ENCODE assay signal across 10 cellular contexts in the genomic region with DNA sequence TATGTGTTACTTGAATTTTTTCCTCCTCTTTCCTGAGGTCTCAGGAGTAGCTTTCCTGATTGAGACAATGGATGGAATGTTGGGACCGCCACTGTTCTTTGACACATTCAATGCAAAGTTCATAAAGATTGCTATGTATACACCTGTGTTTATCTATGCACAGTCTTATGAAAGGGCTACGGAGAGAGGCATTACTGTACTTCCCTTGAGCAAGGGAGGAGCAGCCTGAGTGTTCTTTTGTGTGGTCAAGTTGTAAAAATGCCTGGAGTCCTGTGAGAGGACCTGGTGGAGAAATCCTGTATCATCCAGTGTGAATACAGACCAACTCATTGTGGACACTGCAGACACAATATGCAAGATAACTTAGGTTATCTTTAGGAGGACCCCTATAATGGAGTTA. TPM values are rescaled to one million over a fixed set of nuclear protein-coding genes. Genes with fewer than 3 reads are reported as not detected.
DNase-seq lines count a peak whose midpoint lies in the region; ATAC-seq and TF ChIP-seq lines count a peak whose summit lies in the region.
"Had no signal": no experiment of that assay in that cellular context is flagged by ENCODE, and none has a peak within 500 bp of the region (broad histone marks: within the 10 kb centered on the region; RNA-seq: fewer than 3 reads in every experiment).

No MANE protein-coding gene starts in this region.

- H3K36me3 Mint-ChIP-seq in activated naive CD4-positive, alpha-beta T cell treated with anti-CD3 and anti-CD28 coated beads, Interleukin-2, amount 50 U/mL, for 24 hours: no peaks in the 10 kb centered on the region
- no peaks in the 10 kb centered on the region for H3K36me3 Mint-ChIP-seq in activated naive CD4-positive, alpha-beta T cell treated with anti-CD3 and anti-CD28 coated beads for 36 hours (ENCODE audit: low read depth)
- H3K36me3 Mint-ChIP-seq in type B pancreatic cell: peaks cover 3% of the 10 kb centered on the region

- H3K27ac Mint-ChIP-seq in activated naive CD4-positive, alpha-beta T cell treated with anti-CD3 and anti-CD28 coated beads, Interleukin-2, amount 50 U/mL, for 24 hours: no peak overlapping the region
- H3K27ac Mint-ChIP-seq in activated naive CD4-positive, alpha-beta T cell treated with anti-CD3 and anti-CD28 coated beads for 36 hours: no peak overlapping the region
- peak overlapping the region; percentile 29 for H3K27ac Mint-ChIP-seq in type B pancreatic cell
- H3K27ac Mint-ChIP-seq: stimulated activated naive CD8-positive, alpha-beta T cell treated with anti-CD3 and anti-CD28 coated beads, Interleukin-15, Interleukin-2, amounts not matched to agents 100 ng/mL and 50 ng/mL, for 24 hours had no signal

- no peaks in the 10 kb centered on the region for H3K9me3 Mint-ChIP-seq in activated naive CD4-positive, alpha-beta T cell treated with anti-CD3 and anti-CD28 coated beads, Interleukin-2, amount 50 U/mL, for 24 hours
- no peaks in the 10 kb centered on the region for H3K9me3 Mint-ChIP-seq in activated naive CD4-positive, alpha-beta T cell treated with anti-CD3 and anti-CD28 coated beads for 36 hours
- H3K9me3 Mint-ChIP-seq in type B pancreatic cell: no peaks in the 10 kb centered on the region
- H3K9me3 Mint-ChIP-seq: stimulated activated naive CD8-positive, alpha-beta T cell treated with anti-CD3 and anti-CD28 coated beads, Interleukin-15, Interleukin-2, amounts not matched to agents 100 ng/mL and 50 ng/mL, for 24 hours had no signal

- DNase-seq in activated naive CD4-positive, alpha-beta T cell treated with anti-CD3 and anti-CD28 coated beads for 36 hours: no peak
- DNase-seq in amniotic epithelial cell (ENCODE audit: low read depth) (peak; percentile 63), kidney glomerular epithelial cell (lab: John Stamatoyannopoulos, UW) (peak; percentile 53), type B pancreatic cell (ENCODE audit: extremely low spot score, unreplicated experiment) (no peak), cortex of kidney (lab: John Stamatoyannopoulos, UW) (no peak)

- intact Hi-C loops in activated naive CD4-positive, alpha-beta T cell treated with anti-CD3 and anti-CD28 coated beads for 36 hours (cut with micrococcal nuclease): loop anchor here (2.0 to 10.0 kb wide), 2 partner anchors 177 to 249 kb away; a partner anchor contains a TSS

- no peak for ATAC-seq in HG03039 (IDR thresholded peaks at IDR 0.05; ENCODE audit: unreplicated experiment)
- no peak for ATAC-seq in HG02571 (IDR thresholded peaks at IDR 0.05; ENCODE audit: unreplicated experiment)
- ATAC-seq: K562 had no signal

- no peak for TF ChIP-seq CTCF in type B pancreatic cell (conservative IDR thresholded peaks at IDR 0.05)

- CTCF ChIA-PET in activated naive CD4-positive, alpha-beta T cell treated with anti-CD3 and anti-CD28 coated beads for 36 hours (lab: Charles Lee): no interaction called here

- peaks cover 6% of the 10 kb centered on the region for H3K4me1 Mint-ChIP-seq in activated naive CD4-positive, alpha-beta T cell treated with anti-CD3 and anti-CD28 coated beads, Interleukin-2, amount 50 U/mL, for 24 hours
- H3K4me1 Mint-ChIP-seq in activated naive CD4-positive, alpha-beta T cell treated with anti-CD3 and anti-CD28 coated beads for 36 hours (ENCODE audit: low read depth): peaks cover 6% of the 10 kb centered on the region
- peaks cover 39% of the 10 kb centered on the region for H3K4me1 Mint-ChIP-seq in type B pancreatic cell (ENCODE audit: unreplicated experiment)

- H3K27me3 Mint-ChIP-seq in activated naive CD4-positive, alpha-beta T cell treated with anti-CD3 and anti-CD28 coated beads, Interleukin-2, amount 50 U/mL, for 24 hours: peaks cover 23% of the 10 kb centered on the region
- H3K27me3 Mint-ChIP-seq in activated naive CD4-positive, alpha-beta T cell treated with anti-CD3 and anti-CD28 coated beads for 36 hours (ENCODE audit: low read depth): peaks cover 28% of the 10 kb centered on the region
- no peaks in the 10 kb centered on the region for H3K27me3 Mint-ChIP-seq in type B pancreatic cell

- H3K4me3 Mint-ChIP-seq in activated naive CD4-positive, alpha-beta T cell treated with anti-CD3 and anti-CD28 coated beads, Interleukin-2, amount 50 U/mL, for 24 hours: peak overlapping the region; percentile 5
- no peak overlapping the region for H3K4me3 Mint-ChIP-seq in activated naive CD4-positive, alpha-beta T cell treated with anti-CD3 and anti-CD28 coated beads for 36 hours
- peak overlapping the region; percentile 100 for H3K4me3 Mint-ChIP-seq in type B pancreatic cell

RNA-seq across cellular contexts. Expression of a gene that starts 1.2 kb away (rescaled TPM):
- under 1 TPM in 1 of 2 experiments, not detected in 1; 0.02 TPM for total RNA-seq in activated naive CD4-positive, alpha-beta T cell treated with anti-CD3 and anti-CD28 coated beads for 36 hours
- 13.1 and 14.9 TPM in 2 replicates for total RNA-seq in type B pancreatic cell (ENCODE audit: low replicate concordance)

Comparison
In these comparisons a context has a peak if more than half of its experiments do, and no peak if none do; other contexts are left out.
1. DNase-seq: peak in amniotic epithelial cell (single experiment) and kidney glomerular epithelial cell (single experiment); none in activated naive CD4-positive, alpha-beta T cell treated with anti-CD3 and anti-CD28 coated beads for 36 hours (single experiment), type B pancreatic cell (single experiment) and cortex of kidney (single experiment).
2. RNA of a gene that starts 1.2 kb away (total RNA-seq): 13.1 to 14.9 TPM in type B pancreatic cell; 0.02 TPM in activated naive CD4-positive, alpha-beta T cell treated with anti-CD3 and anti-CD28 coated beads for 36 hours; every median in the first group is over 10 times any median in the second.